2 cellular contexts compared by ENCODE assay signal in the genomic region with DNA sequence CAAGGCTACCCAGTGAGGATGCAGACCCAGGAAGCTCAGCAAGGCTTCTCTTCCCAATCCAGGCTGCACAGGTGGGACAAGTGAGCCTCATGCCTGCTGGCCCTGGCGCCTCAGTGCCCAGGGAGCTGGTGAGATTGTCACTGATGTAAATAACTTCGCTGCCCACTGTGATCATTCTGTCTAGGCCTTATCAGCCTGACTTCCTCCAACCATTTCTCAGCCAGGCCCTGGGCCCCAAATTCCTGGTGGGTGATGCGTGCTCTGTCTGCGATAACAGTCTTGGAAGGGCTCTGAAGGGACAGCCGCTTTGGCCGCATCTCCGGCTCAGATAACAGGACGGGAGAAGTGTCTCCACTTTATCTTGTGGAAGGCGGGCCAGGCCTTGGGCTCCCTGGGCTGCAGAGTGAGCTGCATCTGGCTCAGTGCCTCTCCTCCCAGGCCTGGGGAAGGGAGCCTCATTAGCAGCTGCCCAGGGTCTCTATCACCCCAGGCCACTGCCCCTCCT.
TF ChIP-seq lines count a peak whose summit lies in the region.

No MANE protein-coding gene starts in this region.

TF ChIP-seq in liver, 16 proteins besides CTCF, POLR2A, EP300 and RAD21:
- TF ChIP-seq HNF4A (conservative IDR thresholded peaks at IDR 0.05) = no peak
- TF ChIP-seq NR2F2 (IDR thresholded peaks at IDR 0.05) = peak; percentile 28

TF ChIP-seq in HepG2, 621 proteins besides CTCF, POLR2A, EP300 and RAD21:
- TF ChIP-seq JUNB (CRISPR knock-in tag; IDR thresholded peaks at IDR 0.05; ENCODE audit: borderline replicate concordance) (no peak), RELA (CRISPR knock-in tag; IDR thresholded peaks at IDR 0.05) (no peak), ZBTB42 (CRISPR knock-in tag; IDR thresholded peaks at IDR 0.05) (no peak), ZNF792 (CRISPR knock-in tag; IDR thresholded peaks at IDR 0.05) (no peak), CHD4 (IDR thresholded peaks at IDR 0.05; ENCODE audit: borderline replicate concordance, low read length) (no peak), ZNF547 (CRISPR knock-in tag; IDR thresholded peaks at IDR 0.05) (no peak), SOX6 (IDR thresholded peaks at IDR 0.05) (no peak), SOX6 (CRISPR knock-in tag; IDR thresholded peaks at IDR 0.05) (no peak), PLRG1 (conservative IDR thresholded peaks at IDR 0.05) (no peak), ZNF782 (CRISPR knock-in tag; IDR thresholded peaks at IDR 0.05; ENCODE audit: borderline replicate concordance) (no peak), FOXA3 (CRISPR knock-in tag; IDR thresholded peaks at IDR 0.05) (no peak)
- TF ChIP-seq, protein P1, sequence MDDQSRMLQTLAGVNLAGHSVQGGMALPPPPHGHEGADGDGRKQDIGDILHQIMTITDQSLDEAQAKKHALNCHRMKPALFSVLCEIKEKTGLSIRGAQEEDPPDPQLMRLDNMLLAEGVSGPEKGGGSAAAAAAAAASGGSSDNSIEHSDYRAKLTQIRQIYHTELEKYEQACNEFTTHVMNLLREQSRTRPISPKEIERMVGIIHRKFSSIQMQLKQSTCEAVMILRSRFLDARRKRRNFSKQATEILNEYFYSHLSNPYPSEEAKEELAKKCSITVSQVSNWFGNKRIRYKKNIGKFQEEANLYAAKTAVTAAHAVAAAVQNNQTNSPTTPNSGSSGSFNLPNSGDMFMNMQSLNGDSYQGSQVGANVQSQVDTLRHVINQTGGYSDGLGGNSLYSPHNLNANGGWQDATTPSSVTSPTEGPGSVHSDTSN (CRISPR knock-in tag; IDR thresholded peaks at IDR 0.05; ENCODE audit: borderline replicate concordance) = no peak
- TF ChIP-seq, protein P2, sequence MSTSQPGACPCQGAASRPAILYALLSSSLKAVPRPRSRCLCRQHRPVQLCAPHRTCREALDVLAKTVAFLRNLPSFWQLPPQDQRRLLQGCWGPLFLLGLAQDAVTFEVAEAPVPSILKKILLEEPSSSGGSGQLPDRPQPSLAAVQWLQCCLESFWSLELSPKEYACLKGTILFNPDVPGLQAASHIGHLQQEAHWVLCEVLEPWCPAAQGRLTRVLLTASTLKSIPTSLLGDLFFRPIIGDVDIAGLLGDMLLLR (CRISPR knock-in tag; IDR thresholded peaks at IDR 0.05) = no peak
- TF ChIP-seq, protein P3, sequence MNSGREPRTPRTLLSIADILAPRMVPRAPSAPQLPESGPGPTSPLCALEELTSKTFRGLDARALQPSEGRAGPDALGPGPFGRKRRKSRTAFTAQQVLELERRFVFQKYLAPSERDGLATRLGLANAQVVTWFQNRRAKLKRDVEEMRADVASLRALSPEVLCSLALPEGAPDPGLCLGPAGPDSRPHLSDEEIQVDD (CRISPR knock-in tag; IDR thresholded peaks at IDR 0.05; ENCODE audit: borderline replicate concordance) = no peak
- TF ChIP-seq, protein P4, sequence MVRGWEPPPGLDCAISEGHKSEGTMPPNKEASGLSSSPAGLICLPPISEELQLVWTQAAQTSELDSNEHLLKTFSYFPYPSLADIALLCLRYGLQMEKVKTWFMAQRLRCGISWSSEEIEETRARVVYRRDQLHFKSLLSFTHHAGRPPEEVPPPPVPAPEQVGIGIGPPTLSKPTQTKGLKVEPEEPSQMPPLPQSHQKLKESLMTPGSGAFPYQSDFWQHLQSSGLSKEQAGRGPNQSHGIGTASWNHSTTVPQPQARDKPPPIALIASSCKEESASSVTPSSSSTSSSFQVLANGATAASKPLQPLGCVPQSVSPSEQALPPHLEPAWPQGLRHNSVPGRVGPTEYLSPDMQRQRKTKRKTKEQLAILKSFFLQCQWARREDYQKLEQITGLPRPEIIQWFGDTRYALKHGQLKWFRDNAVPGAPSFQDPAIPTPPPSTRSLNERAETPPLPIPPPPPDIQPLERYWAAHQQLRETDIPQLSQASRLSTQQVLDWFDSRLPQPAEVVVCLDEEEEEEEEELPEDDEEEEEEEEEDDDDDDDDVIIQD (CRISPR knock-in tag; IDR thresholded peaks at IDR 0.05; ENCODE audit: low read depth) = no peak
